8 cellular contexts compared by ENCODE assay signal in genomic region chr9:65384759-65385654, GRCh38.
DNase-seq lines count a peak whose midpoint lies in the region; ATAC-seq, FAIRE-seq and TF ChIP-seq lines count a peak whose summit lies in the region.
"Not testable (repeated sequence)": the region's sequence is repeated elsewhere in the genome, so short reads cannot be mapped to it uniquely, and the experiment has no call there.

No MANE protein-coding gene starts in this region.

- POLR2A ChIA-PET in K562 (lab: Yijun Ruan, JAX) = not testable (repeated sequence)

- intact Hi-C loops in K562 (cut with micrococcal nuclease); posterior vena cava (cut with DNase I); upper lobe of right lung (cut with DNase I): not testable (repeated sequence)

- H3K79me2 ChIP-seq in K562 (ENCODE audit: control insufficient read depth, insufficient read depth, low read length) = peaks cover 31% of the 10 kb centered on the region

- H4K20me1 ChIP-seq in K562 (replicated peaks; ENCODE audit: control insufficient read depth, insufficient read depth, low read length) = not testable (repeated sequence)

- not testable (repeated sequence) for H3K27me3 ChIP-seq in K562 (ENCODE audit: control insufficient read depth in 2 of 2, insufficient read depth in 2 of 2, low read length in 2 of 2); suprapubic skin; upper lobe of right lung

- peaks cover 0 to 17% of the 10 kb centered on the region in 2 experiments; a peak in 2 of 5 replicates for H3K4me1 ChIP-seq in K562 (replicated peaks in 1 of 2; ENCODE audit: control insufficient read depth in 2 of 2, insufficient read depth in 2 of 2, low read length in 2 of 2)
- H3K4me1 ChIP-seq in suprapubic skin, upper lobe of right lung: not testable (repeated sequence)

- ATAC-seq in K562, upper lobe of right lung: not testable (repeated sequence)

- not testable (repeated sequence) for TF ChIP-seq RAD21 in K562 (CRISPR knock-in tag; conservative IDR thresholded peaks at IDR 0.05 in 1 of 2, IDR thresholded peaks at IDR 0.05 in 1 of 2)

- not testable (repeated sequence) for TF ChIP-seq EP300 in K562 (IDR thresholded peaks at IDR 0.05; ENCODE audit: low read length); suprapubic skin (IDR thresholded peaks at IDR 0.05)

- CTCF ChIA-PET in K562 (lab: Yijun Ruan, JAX; ENCODE audit: low intra/inter-chr PET ratio) = not testable (repeated sequence)

- WGBS in K562 (ENCODE audit: insufficient coverage, low coverage, missing lambda C conversion rate) = 40% methylated on average over 25 of the region's 61 CpGs
- WGBS in suprapubic skin = 76% methylated on average over 45 of the region's 61 CpGs

- TF ChIP-seq CTCF in K562 (IDR thresholded peaks at IDR 0.05 in 2 of 3, conservative IDR thresholded peaks at IDR 0.05 in 1 of 3; ENCODE audit: insufficient read depth in 2 of 3, low read depth in 1 of 3, low read length in 3 of 3); suprapubic skin (IDR thresholded peaks at IDR 0.05); upper lobe of right lung (IDR thresholded peaks at IDR 0.05): not testable (repeated sequence)

- DNase-seq in Daoy (ENCODE audit: low read depth) = peak; percentile 77
- DNase-seq in SK-N-DZ (ENCODE audit: low spot score) = peak; percentile 87
- DNase-seq in activated CD8-positive, alpha-beta memory T cell treated with anti-CD3 and anti-CD28 coated beads for 24 hours = peak; percentile 60
- peak; percentile 43 to 86 (median 48) for DNase-seq in K562 (ENCODE audit: extremely low read depth in 1 of 4, low spot score in 3 of 4)
- DNase-seq in mesenteric fat pad (ENCODE audit: low spot score) = peak; percentile 71
- DNase-seq in posterior vena cava (ENCODE audit: low spot score) = peak; percentile 68
- DNase-seq in suprapubic skin (ENCODE audit: low spot score in 2 of 2) = peak; percentile 48 to 69
- DNase-seq in upper lobe of right lung = peak; percentile 39

- H2AFZ ChIP-seq in K562 (ENCODE audit: low read depth, low read length) = peak overlapping the region; percentile 80

- peak overlapping the region; percentile 53 for H3K4me3 ChIP-seq in K562
- not testable (repeated sequence) for H3K4me3 ChIP-seq in suprapubic skin, upper lobe of right lung

- H3K4me2 ChIP-seq in K562 (ENCODE audit: insufficient read depth, low read length) = peak overlapping the region; percentile 76

- not testable (repeated sequence) for H3K27ac ChIP-seq in K562 (ENCODE audit: extremely low read depth, low read depth, low read length); suprapubic skin; upper lobe of right lung

- 0 out of 2 replicates have a peak, but pooled peaks have one; percentile 8 for TF ChIP-seq POLR2A in K562 (conservative IDR thresholded peaks at IDR 0.05)
- TF ChIP-seq POLR2A in suprapubic skin (IDR thresholded peaks at IDR 0.05) = not testable (repeated sequence)

- H3K9me1 ChIP-seq in K562 (ENCODE audit: control insufficient read depth, insufficient read depth, low read length) = not testable (repeated sequence)

- H3K36me3 ChIP-seq in K562 (ENCODE audit: control insufficient read depth, insufficient read depth, low read length); suprapubic skin; upper lobe of right lung: not testable (repeated sequence)

- not testable (repeated sequence) for H3K9me3 ChIP-seq in K562 (replicated peaks; ENCODE audit: control insufficient read depth, insufficient read depth, low read depth, low read length); suprapubic skin; upper lobe of right lung

- in situ Hi-C loops in K562 (cut with MboI) = not testable (repeated sequence)

- BruUV-seq in K562 (replicated peaks; lab: Mats Ljungman, UMichigan) = not testable (repeated sequence)

- H3K9ac ChIP-seq in K562 (ENCODE audit: insufficient read depth in 1 of 2, low read depth in 2 of 2, low read length in 2 of 2) = peak overlapping the region in 1 of 2 experiments; percentile 70; a peak in 2 of 4 replicates

- FAIRE-seq in K562 (lab: Jason Lieb, UNC) = not testable (repeated sequence)

TF ChIP-seq in K562, 482 proteins besides CTCF, POLR2A, EP300 and RAD21 (continues in another document):
- TF ChIP-seq NRF1 (conservative IDR thresholded peaks at IDR 0.05 in 1 of 2, IDR thresholded peaks at IDR 0.05 in 1 of 2) (peak; percentile 96), E2F6 (IDR thresholded peaks at IDR 0.05; ENCODE audit: borderline replicate concordance in 1 of 2, extremely low read depth in 1 of 2, insufficient read depth in 1 of 2, insufficient read length in 1 of 2, low read depth in 1 of 2, low read length in 1 of 2, poor library complexity in 1 of 2, severe bottlenecking in 1 of 2) (peak in 1 of 2 experiments; percentile 7), MEIS2 (IDR thresholded peaks at IDR 0.05; ENCODE audit: partially characterized antibody) (peak; percentile 62), RBFOX2 (IDR thresholded peaks at IDR 0.05; ENCODE audit: low read depth, low read length) (peak; percentile 68), CXXC5 (CRISPR knock-in tag; IDR thresholded peaks at IDR 0.05) (peak; percentile 32), RFX1 (IDR thresholded peaks at IDR 0.05) (peak; percentile 78)
